In genomic region chr2:233353769-233354499, GRCh38 we compare ENCODE assay signal across 8 cellular contexts. TPM values are rescaled to one million over a fixed set of nuclear protein-coding genes. Genes with fewer than 3 reads are reported as not detected.
DNase-seq lines count a peak whose midpoint lies in the region; ATAC-seq and TF ChIP-seq lines count a peak whose summit lies in the region.

Gene DGKD, plus strand, starts transcription at chr2:233354494. Its CDS starts 25 bp downstream, at chr2:233354519.

- CTCF ChIA-PET in activated CD8-positive, alpha-beta memory T cell treated with anti-CD3 and anti-CD28 coated beads, Interleukin-2, amount 10 ng/mL, durations not matched to agents 7 days and 5 days (lab: Charles Lee), result interaction anchor here (0.8 to 4.7 kb wide), 16 partner anchors 9 to 99 kb away, joined by 3 to 23 read pairs (median 6); no protein-coding TSS in a partner anchor

- H3K27me3 Mint-ChIP-seq in activated CD8-positive, alpha-beta memory T cell treated with anti-CD3 and anti-CD28 coated beads, Interleukin-2, amount 10 ng/mL, durations not matched to agents 7 days and 5 days, result no peaks in the 10 kb centered on the region
- H3K27me3 Mint-ChIP-seq in endothelial cell (ENCODE audit: unreplicated experiment), result peaks cover 10% of the 10 kb centered on the region

- H3K27ac Mint-ChIP-seq in activated CD8-positive, alpha-beta memory T cell treated with anti-CD3 and anti-CD28 coated beads, Interleukin-2, amount 10 ng/mL, durations not matched to agents 7 days and 5 days, result peak within 1 kb of the TSS; percentile 96
- peak within 1 kb of the TSS; percentile 40 for H3K27ac Mint-ChIP-seq in endothelial cell (ENCODE audit: unreplicated experiment)

- DNase-seq in ACHN, result peak; percentile 58
- DNase-seq in NCI-H774 (lab: John Stamatoyannopoulos, UW), result peak; percentile 42
- DNase-seq in activated CD8-positive, alpha-beta memory T cell treated with anti-CD3 and anti-CD28 coated beads, Interleukin-2, amount 10 ng/mL, durations not matched to agents 7 days and 5 days, result peak; percentile 75
- DNase-seq in endothelial cell (ENCODE audit: low spot score), result peak; percentile 80
- DNase-seq in mucosa of gallbladder (ENCODE audit: low spot score), result peak; percentile 49
- peak; percentile 82 for DNase-seq in stimulated activated CD8-positive, alpha-beta memory T cell treated with anti-CD3 and anti-CD28 coated beads, Interleukin-4, amount 100 ng/mL, for 48 hours

- H3K4me3 Mint-ChIP-seq in activated CD8-positive, alpha-beta memory T cell treated with anti-CD3 and anti-CD28 coated beads, Interleukin-2, amount 10 ng/mL, durations not matched to agents 7 days and 5 days, result peak within 1 kb of the TSS; percentile 84
- peak within 1 kb of the TSS; percentile 96 for H3K4me3 Mint-ChIP-seq in endothelial cell (ENCODE audit: unreplicated experiment)

- in situ Hi-C loops in ACHN (cut with HindIII; ENCODE audit: low pct_ligation_motif_present, low pct_unique_long_range_greater_than_20kb, low sequenced_read_pairs), result no loop called here

- peak; percentile 36 for ATAC-seq in GM18508 (IDR thresholded peaks at IDR 0.05; ENCODE audit: insufficient read depth, unreplicated experiment)
- ATAC-seq in HG03066 (IDR thresholded peaks at IDR 0.05; ENCODE audit: low read depth, unreplicated experiment), result peak; percentile 42
- peak; percentile 80 for ATAC-seq in activated CD8-positive, alpha-beta memory T cell treated with anti-CD3 and anti-CD28 coated beads, Interleukin-2, amount 10 ng/mL, durations not matched to agents 7 days and 5 days

- peak; percentile 25 for TF ChIP-seq CTCF in endothelial cell (IDR thresholded peaks at IDR 0.05; ENCODE audit: unreplicated experiment)

- H3K36me3 Mint-ChIP-seq in activated CD8-positive, alpha-beta memory T cell treated with anti-CD3 and anti-CD28 coated beads, Interleukin-2, amount 10 ng/mL, durations not matched to agents 7 days and 5 days, result peaks cover 31% of the 10 kb centered on the region
- H3K36me3 Mint-ChIP-seq in endothelial cell (ENCODE audit: low read depth, unreplicated experiment), result peaks cover 5% of the 10 kb centered on the region

- peaks cover 69% of the 10 kb centered on the region for H3K4me1 Mint-ChIP-seq in activated CD8-positive, alpha-beta memory T cell treated with anti-CD3 and anti-CD28 coated beads, Interleukin-2, amount 10 ng/mL, durations not matched to agents 7 days and 5 days
- H3K4me1 Mint-ChIP-seq in endothelial cell (ENCODE audit: unreplicated experiment), result peaks cover 11% of the 10 kb centered on the region

- H3K9me3 Mint-ChIP-seq in activated CD8-positive, alpha-beta memory T cell treated with anti-CD3 and anti-CD28 coated beads, Interleukin-2, amount 10 ng/mL, durations not matched to agents 7 days and 5 days (ENCODE audit: low read depth), result no peaks in the 10 kb centered on the region
- peaks cover 6% of the 10 kb centered on the region for H3K9me3 Mint-ChIP-seq in endothelial cell (ENCODE audit: unreplicated experiment)

RNA-seq across cellular contexts. Expression of gene DGKD, which starts in this region (rescaled TPM):
- 10 to 100 TPM; 42.3 to 92.4 TPM for total RNA-seq in activated CD8-positive, alpha-beta memory T cell treated with anti-CD3 and anti-CD28 coated beads, Interleukin-2, amount 10 ng/mL, durations not matched to agents 7 days and 5 days
- total RNA-seq in endothelial cell (ENCODE audit: unreplicated experiment) (15.3 TPM), mucosa of gallbladder (24.3 TPM)

Comparison
In these comparisons a context has a peak if more than half of its experiments do, and no peak if none do; other contexts are left out.
1. Peak in every context shown above with its lines: DNase-seq and ATAC-seq.